2 cellular contexts compared by ENCODE assay signal in the genomic region with DNA sequence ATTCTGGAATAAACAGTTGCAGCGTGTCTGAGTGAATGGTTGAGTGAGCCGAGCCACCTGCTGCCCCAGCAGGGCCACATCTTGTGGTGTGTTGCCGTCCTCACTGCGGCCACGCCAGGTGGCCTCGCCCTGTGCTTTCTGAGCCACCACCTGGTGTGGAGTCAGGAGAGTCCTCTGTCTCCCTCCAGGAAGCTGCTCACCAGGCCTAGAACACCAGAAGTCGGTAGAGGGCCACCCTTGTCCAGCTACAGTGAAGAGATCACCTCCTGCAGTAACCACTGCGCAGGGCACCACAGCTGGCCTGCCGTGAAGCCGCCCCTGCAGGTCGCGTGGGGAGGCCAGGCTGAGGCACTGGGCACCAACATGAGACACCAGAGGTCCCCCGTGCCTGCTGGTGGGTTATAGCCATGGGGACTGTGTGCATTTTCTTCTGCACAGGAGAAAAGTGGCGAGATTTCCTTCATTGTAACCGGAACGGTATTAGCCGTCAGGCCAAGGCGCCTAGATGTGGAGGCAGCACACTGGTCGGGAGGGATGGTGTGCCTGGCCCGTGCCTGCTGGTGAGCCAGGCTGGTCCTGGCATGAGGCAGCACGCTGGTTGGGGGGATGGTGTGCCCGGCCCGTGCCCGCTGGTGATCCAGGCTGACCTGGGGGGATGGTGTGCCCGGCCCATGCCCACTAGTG.
TF ChIP-seq lines count a peak whose summit lies in the region.

No MANE protein-coding gene starts in this region.

TF ChIP-seq in HepG2, 621 proteins besides CTCF, POLR2A, EP300 and RAD21:
- TF ChIP-seq STAG1 (CRISPR knock-in tag; IDR thresholded peaks at IDR 0.05) = peak; percentile 35
- peak; percentile 75 for TF ChIP-seq HNRNPL (IDR thresholded peaks at IDR 0.05; ENCODE audit: low read depth, low read length)
- TF ChIP-seq AGO2 (optimal IDR thresholded peaks at IDR 0.05; ENCODE audit: low read depth, low read length) = peak; percentile 65
- no peak for TF ChIP-seq SP1 (IDR thresholded peaks at IDR 0.05)
- TF ChIP-seq SP1 (CRISPR knock-in tag; IDR thresholded peaks at IDR 0.05) = no peak
- TF ChIP-seq, protein P1, sequence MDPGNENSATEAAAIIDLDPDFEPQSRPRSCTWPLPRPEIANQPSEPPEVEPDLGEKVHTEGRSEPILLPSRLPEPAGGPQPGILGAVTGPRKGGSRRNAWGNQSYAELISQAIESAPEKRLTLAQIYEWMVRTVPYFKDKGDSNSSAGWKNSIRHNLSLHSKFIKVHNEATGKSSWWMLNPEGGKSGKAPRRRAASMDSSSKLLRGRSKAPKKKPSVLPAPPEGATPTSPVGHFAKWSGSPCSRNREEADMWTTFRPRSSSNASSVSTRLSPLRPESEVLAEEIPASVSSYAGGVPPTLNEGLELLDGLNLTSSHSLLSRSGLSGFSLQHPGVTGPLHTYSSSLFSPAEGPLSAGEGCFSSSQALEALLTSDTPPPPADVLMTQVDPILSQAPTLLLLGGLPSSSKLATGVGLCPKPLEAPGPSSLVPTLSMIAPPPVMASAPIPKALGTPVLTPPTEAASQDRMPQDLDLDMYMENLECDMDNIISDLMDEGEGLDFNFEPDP (CRISPR knock-in tag; conservative IDR thresholded peaks at IDR 0.05) = 0 out of 2 replicates have a peak, but pooled peaks have one; percentile 80
- 0 out of 2 replicates have a peak, but pooled peaks have one; percentile 24 for TF ChIP-seq ESRRA (CRISPR knock-in tag; IDR thresholded peaks at IDR 0.05; ENCODE audit: low read depth)
- no peak for TF ChIP-seq TRIM24 (CRISPR knock-in tag; IDR thresholded peaks at IDR 0.05)
- TF ChIP-seq ZNF256 (CRISPR knock-in tag; conservative IDR thresholded peaks at IDR 0.05) = no peak
- TF ChIP-seq, protein P2, sequence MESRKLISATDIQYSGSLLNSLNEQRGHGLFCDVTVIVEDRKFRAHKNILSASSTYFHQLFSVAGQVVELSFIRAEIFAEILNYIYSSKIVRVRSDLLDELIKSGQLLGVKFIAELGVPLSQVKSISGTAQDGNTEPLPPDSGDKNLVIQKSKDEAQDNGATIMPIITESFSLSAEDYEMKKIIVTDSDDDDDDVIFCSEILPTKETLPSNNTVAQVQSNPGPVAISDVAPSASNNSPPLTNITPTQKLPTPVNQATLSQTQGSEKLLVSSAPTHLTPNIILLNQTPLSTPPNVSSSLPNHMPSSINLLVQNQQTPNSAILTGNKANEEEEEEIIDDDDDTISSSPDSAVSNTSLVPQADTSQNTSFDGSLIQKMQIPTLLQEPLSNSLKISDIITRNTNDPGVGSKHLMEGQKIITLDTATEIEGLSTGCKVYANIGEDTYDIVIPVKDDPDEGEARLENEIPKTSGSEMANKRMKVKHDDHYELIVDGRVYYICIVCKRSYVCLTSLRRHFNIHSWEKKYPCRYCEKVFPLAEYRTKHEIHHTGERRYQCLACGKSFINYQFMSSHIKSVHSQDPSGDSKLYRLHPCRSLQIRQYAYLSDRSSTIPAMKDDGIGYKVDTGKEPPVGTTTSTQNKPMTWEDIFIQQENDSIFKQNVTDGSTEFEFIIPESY (CRISPR knock-in tag; IDR thresholded peaks at IDR 0.05) = peak; percentile 61

TF ChIP-seq in K562, 482 proteins besides CTCF, POLR2A, EP300 and RAD21:
- no peak for TF ChIP-seq NR1H2 (CRISPR knock-in tag; IDR thresholded peaks at IDR 0.05)
- TF ChIP-seq, protein P2 (CRISPR knock-in tag; IDR thresholded peaks at IDR 0.05) = peak; percentile 44; the same call in 1 of the 2 replicates
- TF ChIP-seq, protein P3, sequence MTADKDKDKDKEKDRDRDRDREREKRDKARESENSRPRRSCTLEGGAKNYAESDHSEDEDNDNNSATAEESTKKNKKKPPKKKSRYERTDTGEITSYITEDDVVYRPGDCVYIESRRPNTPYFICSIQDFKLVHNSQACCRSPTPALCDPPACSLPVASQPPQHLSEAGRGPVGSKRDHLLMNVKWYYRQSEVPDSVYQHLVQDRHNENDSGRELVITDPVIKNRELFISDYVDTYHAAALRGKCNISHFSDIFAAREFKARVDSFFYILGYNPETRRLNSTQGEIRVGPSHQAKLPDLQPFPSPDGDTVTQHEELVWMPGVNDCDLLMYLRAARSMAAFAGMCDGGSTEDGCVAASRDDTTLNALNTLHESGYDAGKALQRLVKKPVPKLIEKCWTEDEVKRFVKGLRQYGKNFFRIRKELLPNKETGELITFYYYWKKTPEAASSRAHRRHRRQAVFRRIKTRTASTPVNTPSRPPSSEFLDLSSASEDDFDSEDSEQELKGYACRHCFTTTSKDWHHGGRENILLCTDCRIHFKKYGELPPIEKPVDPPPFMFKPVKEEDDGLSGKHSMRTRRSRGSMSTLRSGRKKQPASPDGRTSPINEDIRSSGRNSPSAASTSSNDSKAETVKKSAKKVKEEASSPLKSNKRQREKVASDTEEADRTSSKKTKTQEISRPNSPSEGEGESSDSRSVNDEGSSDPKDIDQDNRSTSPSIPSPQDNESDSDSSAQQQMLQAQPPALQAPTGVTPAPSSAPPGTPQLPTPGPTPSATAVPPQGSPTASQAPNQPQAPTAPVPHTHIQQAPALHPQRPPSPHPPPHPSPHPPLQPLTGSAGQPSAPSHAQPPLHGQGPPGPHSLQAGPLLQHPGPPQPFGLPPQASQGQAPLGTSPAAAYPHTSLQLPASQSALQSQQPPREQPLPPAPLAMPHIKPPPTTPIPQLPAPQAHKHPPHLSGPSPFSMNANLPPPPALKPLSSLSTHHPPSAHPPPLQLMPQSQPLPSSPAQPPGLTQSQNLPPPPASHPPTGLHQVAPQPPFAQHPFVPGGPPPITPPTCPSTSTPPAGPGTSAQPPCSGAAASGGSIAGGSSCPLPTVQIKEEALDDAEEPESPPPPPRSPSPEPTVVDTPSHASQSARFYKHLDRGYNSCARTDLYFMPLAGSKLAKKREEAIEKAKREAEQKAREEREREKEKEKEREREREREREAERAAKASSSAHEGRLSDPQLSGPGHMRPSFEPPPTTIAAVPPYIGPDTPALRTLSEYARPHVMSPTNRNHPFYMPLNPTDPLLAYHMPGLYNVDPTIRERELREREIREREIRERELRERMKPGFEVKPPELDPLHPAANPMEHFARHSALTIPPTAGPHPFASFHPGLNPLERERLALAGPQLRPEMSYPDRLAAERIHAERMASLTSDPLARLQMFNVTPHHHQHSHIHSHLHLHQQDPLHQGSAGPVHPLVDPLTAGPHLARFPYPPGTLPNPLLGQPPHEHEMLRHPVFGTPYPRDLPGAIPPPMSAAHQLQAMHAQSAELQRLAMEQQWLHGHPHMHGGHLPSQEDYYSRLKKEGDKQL (CRISPR knock-in tag; IDR thresholded peaks at IDR 0.05; ENCODE audit: borderline replicate concordance) = no peak
- TF ChIP-seq CEBPG (CRISPR knock-in tag; IDR thresholded peaks at IDR 0.05) = 0 out of 2 replicates have a peak, but pooled peaks have one; percentile 6
- no peak for TF ChIP-seq CEBPG (tag; conservative IDR thresholded peaks at IDR 0.05 in 1 of 2, IDR thresholded peaks at IDR 0.05 in 1 of 2)
- TF ChIP-seq, protein P4, sequence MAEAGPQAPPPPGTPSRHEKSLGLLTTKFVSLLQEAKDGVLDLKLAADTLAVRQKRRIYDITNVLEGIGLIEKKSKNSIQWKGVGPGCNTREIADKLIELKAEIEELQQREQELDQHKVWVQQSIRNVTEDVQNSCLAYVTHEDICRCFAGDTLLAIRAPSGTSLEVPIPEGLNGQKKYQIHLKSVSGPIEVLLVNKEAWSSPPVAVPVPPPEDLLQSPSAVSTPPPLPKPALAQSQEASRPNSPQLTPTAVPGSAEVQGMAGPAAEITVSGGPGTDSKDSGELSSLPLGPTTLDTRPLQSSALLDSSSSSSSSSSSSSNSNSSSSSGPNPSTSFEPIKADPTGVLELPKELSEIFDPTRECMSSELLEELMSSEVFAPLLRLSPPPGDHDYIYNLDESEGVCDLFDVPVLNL (CRISPR knock-in tag; IDR thresholded peaks at IDR 0.05; ENCODE audit: low read depth) = no peak
- no peak for TF ChIP-seq NFE2L1 (tag; IDR thresholded peaks at IDR 0.05; ENCODE audit: borderline replicate concordance, low read depth)
- peak; percentile 54 for TF ChIP-seq POLR2G (IDR thresholded peaks at IDR 0.05; ENCODE audit: low read depth, low read length)
- TF ChIP-seq, protein P5, sequence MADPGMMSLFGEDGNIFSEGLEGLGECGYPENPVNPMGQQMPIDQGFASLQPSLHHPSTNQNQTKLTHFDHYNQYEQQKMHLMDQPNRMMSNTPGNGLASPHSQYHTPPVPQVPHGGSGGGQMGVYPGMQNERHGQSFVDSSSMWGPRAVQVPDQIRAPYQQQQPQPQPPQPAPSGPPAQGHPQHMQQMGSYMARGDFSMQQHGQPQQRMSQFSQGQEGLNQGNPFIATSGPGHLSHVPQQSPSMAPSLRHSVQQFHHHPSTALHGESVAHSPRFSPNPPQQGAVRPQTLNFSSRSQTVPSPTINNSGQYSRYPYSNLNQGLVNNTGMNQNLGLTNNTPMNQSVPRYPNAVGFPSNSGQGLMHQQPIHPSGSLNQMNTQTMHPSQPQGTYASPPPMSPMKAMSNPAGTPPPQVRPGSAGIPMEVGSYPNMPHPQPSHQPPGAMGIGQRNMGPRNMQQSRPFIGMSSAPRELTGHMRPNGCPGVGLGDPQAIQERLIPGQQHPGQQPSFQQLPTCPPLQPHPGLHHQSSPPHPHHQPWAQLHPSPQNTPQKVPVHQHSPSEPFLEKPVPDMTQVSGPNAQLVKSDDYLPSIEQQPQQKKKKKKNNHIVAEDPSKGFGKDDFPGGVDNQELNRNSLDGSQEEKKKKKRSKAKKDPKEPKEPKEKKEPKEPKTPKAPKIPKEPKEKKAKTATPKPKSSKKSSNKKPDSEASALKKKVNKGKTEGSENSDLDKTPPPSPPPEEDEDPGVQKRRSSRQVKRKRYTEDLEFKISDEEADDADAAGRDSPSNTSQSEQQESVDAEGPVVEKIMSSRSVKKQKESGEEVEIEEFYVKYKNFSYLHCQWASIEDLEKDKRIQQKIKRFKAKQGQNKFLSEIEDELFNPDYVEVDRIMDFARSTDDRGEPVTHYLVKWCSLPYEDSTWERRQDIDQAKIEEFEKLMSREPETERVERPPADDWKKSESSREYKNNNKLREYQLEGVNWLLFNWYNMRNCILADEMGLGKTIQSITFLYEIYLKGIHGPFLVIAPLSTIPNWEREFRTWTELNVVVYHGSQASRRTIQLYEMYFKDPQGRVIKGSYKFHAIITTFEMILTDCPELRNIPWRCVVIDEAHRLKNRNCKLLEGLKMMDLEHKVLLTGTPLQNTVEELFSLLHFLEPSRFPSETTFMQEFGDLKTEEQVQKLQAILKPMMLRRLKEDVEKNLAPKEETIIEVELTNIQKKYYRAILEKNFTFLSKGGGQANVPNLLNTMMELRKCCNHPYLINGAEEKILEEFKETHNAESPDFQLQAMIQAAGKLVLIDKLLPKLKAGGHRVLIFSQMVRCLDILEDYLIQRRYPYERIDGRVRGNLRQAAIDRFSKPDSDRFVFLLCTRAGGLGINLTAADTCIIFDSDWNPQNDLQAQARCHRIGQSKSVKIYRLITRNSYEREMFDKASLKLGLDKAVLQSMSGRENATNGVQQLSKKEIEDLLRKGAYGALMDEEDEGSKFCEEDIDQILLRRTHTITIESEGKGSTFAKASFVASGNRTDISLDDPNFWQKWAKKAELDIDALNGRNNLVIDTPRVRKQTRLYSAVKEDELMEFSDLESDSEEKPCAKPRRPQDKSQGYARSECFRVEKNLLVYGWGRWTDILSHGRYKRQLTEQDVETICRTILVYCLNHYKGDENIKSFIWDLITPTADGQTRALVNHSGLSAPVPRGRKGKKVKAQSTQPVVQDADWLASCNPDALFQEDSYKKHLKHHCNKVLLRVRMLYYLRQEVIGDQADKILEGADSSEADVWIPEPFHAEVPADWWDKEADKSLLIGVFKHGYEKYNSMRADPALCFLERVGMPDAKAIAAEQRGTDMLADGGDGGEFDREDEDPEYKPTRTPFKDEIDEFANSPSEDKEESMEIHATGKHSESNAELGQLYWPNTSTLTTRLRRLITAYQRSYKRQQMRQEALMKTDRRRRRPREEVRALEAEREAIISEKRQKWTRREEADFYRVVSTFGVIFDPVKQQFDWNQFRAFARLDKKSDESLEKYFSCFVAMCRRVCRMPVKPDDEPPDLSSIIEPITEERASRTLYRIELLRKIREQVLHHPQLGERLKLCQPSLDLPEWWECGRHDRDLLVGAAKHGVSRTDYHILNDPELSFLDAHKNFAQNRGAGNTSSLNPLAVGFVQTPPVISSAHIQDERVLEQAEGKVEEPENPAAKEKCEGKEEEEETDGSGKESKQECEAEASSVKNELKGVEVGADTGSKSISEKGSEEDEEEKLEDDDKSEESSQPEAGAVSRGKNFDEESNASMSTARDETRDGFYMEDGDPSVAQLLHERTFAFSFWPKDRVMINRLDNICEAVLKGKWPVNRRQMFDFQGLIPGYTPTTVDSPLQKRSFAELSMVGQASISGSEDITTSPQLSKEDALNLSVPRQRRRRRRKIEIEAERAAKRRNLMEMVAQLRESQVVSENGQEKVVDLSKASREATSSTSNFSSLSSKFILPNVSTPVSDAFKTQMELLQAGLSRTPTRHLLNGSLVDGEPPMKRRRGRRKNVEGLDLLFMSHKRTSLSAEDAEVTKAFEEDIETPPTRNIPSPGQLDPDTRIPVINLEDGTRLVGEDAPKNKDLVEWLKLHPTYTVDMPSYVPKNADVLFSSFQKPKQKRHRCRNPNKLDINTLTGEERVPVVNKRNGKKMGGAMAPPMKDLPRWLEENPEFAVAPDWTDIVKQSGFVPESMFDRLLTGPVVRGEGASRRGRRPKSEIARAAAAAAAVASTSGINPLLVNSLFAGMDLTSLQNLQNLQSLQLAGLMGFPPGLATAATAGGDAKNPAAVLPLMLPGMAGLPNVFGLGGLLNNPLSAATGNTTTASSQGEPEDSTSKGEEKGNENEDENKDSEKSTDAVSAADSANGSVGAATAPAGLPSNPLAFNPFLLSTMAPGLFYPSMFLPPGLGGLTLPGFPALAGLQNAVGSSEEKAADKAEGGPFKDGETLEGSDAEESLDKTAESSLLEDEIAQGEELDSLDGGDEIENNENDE (IDR thresholded peaks at IDR 0.05; ENCODE audit: low read depth, low read length) = no peak
- no peak for TF ChIP-seq ZNF408 (CRISPR knock-in tag; IDR thresholded peaks at IDR 0.05; ENCODE audit: low read depth)
- TF ChIP-seq RBFOX2 (IDR thresholded peaks at IDR 0.05; ENCODE audit: low read depth, low read length) = 0 out of 2 replicates have a peak, but pooled peaks have one; percentile 14
- no peak for TF ChIP-seq MECOM (CRISPR knock-in tag; IDR thresholded peaks at IDR 0.05)
- TF ChIP-seq, protein P6, sequence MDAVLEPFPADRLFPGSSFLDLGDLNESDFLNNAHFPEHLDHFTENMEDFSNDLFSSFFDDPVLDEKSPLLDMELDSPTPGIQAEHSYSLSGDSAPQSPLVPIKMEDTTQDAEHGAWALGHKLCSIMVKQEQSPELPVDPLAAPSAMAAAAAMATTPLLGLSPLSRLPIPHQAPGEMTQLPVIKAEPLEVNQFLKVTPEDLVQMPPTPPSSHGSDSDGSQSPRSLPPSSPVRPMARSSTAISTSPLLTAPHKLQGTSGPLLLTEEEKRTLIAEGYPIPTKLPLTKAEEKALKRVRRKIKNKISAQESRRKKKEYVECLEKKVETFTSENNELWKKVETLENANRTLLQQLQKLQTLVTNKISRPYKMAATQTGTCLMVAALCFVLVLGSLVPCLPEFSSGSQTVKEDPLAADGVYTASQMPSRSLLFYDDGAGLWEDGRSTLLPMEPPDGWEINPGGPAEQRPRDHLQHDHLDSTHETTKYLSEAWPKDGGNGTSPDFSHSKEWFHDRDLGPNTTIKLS (IDR thresholded peaks at IDR 0.05; ENCODE audit: borderline replicate concordance, low read depth) = no peak
TF ChIP-seq in K562: peak in this region for 4.
